ENCODE assay signal across 27 cellular contexts in the genomic region with DNA sequence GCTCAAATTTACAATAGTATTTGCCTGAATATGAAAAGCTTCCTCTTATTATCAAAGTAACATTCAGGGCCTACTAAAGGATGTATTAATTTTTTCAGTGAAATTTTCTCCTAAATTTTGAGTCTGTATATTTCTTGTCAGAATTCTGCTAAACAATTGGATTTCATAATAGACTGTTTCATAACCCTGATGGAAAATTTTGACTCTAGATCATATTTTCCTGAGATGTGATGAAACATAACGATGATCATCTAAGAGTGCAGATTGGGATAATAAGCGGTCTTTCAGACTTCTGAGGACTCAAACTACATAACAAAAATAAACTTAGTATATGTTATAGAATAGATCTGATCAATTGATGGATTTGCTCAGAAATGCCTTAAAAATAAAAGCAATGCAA.
A peak's percentile ranks its signal among the peaks of the same experiment; 100 is the strongest.
DNase-seq lines count a peak whose midpoint lies in the region; ATAC-seq and TF ChIP-seq lines count a peak whose summit lies in the region.
"Had no signal": no experiment of that assay in that cellular context is flagged by ENCODE, and none has a peak within 500 bp of the region (broad histone marks: within the 10 kb centered on the region; RNA-seq: fewer than 3 reads in every experiment).

No MANE protein-coding gene starts in this region.

- WGBS in esophagus squamous epithelium, 2 donors: 82 to 92% methylated on average over 2 of the region's 2 CpGs

- intact Hi-C loops in ascending aorta (cut with DNase I) (loop anchor here (5.0 kb wide), 1 partner anchor 49 kb away; no protein-coding TSS in a partner anchor), esophagus squamous epithelium (cut with DNase I) (no loop called here), gastrocnemius medialis (cut with DNase I; ENCODE audit: low total_unique reads) (no loop called here), vagina (cut with DNase I) (no loop called here)

- TF ChIP-seq CTCF in ascending aorta (IDR thresholded peaks at IDR 0.05) (no peak), esophagus squamous epithelium (IDR thresholded peaks at IDR 0.05) (no peak), gastrocnemius medialis (IDR thresholded peaks at IDR 0.05 in 4 of 5, conservative IDR thresholded peaks at IDR 0.05 in 1 of 5) (no peak), vagina (IDR thresholded peaks at IDR 0.05) (no peak)

- peaks cover 4 to 36% of the 10 kb centered on the region in 2 donors for H3K4me1 ChIP-seq in ascending aorta
- H3K4me1 ChIP-seq in esophagus squamous epithelium: peaks cover 4 to 27% (median 14%) of the 10 kb centered on the region in 3 donors
- H3K4me1 ChIP-seq in gastrocnemius medialis: peaks cover 10 to 21% of the 10 kb centered on the region in 2 donors
- H3K4me1 ChIP-seq in vagina: peaks cover 19% of the 10 kb centered on the region
- H3K4me1 ChIP-seq: HAP-1 had no signal

- peak overlapping the region; percentile 70 to 82 for H3K27ac ChIP-seq in ascending aorta
- H3K27ac ChIP-seq in esophagus squamous epithelium: peak overlapping the region in 3 of 4 donors; percentile 56 to 68 (median 59)
- peak overlapping the region; percentile 17 to 57 (median 39) for H3K27ac ChIP-seq in gastrocnemius medialis
- H3K27ac ChIP-seq in vagina: peak overlapping the region; percentile 28
- H3K27ac ChIP-seq: C4-2B, foreskin keratinocyte had no signal

- H3K27me3 ChIP-seq in ascending aorta (no peaks in the 10 kb centered on the region), esophagus squamous epithelium (no peaks in the 10 kb centered on the region), gastrocnemius medialis (no peaks in the 10 kb centered on the region), vagina (no peaks in the 10 kb centered on the region)
- H3K27me3 ChIP-seq: foreskin keratinocyte, heart right ventricle, suprapubic skin had no signal

- in situ Hi-C loops in gastrocnemius medialis (cut with MboI; ENCODE audit: low sequenced_read_pairs in 4 of 4): no loop called here

- DNase-seq in ascending aorta (ENCODE audit: low spot score in 2 of 2) (no peak), esophagus squamous epithelium (lab: John Stamatoyannopoulos, UW) (no peak), gastrocnemius medialis (no peak), vagina (ENCODE audit: extremely low spot score in 2 of 2) (no peak), NCI-H187 (lab: John Stamatoyannopoulos, UW) (no peak), SKM-1 treated with dmso at 0.1 percent for 144 hours (lab: John Stamatoyannopoulos, UW; ENCODE audit: unreplicated experiment) (no peak), NCI-H524 (lab: John Stamatoyannopoulos, UW) (no peak)
- DNase-seq: activated CD4-positive, alpha-beta T cell treated with anti-CD3 and anti-CD28 coated beads for 1 hour; activated CD8-positive, alpha-beta memory T cell treated with anti-CD3 and anti-CD28 coated beads, Interleukin-2, amount 50 U/mL, for 48 hours; activated CD8-positive, alpha-beta T cell treated with anti-CD3 and anti-CD28 coated beads for 36 hours; activated naive CD4-positive, alpha-beta T cell treated with Interleukin-2 at 50 U/mL for 16 hours; DMS79; effector memory CD4-positive, alpha-beta T cell; foreskin keratinocyte; heart right ventricle; NCI-H1105 treated with DMSO at 0.1 percent for 48 hours; NCI-H1930; NCI-H510A treated with DMSO at 0.1 percent for 48 hours; occipital lobe; PC-3; Right ventricle myocardium superior had no signal

- H3K36me3 ChIP-seq in ascending aorta (no peaks in the 10 kb centered on the region), esophagus squamous epithelium (no peaks in the 10 kb centered on the region), gastrocnemius medialis (no peaks in the 10 kb centered on the region), vagina (no peaks in the 10 kb centered on the region)
- H3K36me3 ChIP-seq: HAP-1, heart right ventricle, suprapubic skin had no signal

- H3K4me3 ChIP-seq in ascending aorta (no peak overlapping the region), esophagus squamous epithelium (no peak overlapping the region), gastrocnemius medialis (no peak overlapping the region), vagina (no peak overlapping the region)
- H3K4me3 ChIP-seq: HAP-1, heart right ventricle, K562, suprapubic skin had no signal

- TF ChIP-seq POLR2A in esophagus squamous epithelium (IDR thresholded peaks at IDR 0.05) (no peak), gastrocnemius medialis (IDR thresholded peaks at IDR 0.05) (no peak), vagina (IDR thresholded peaks at IDR 0.05) (no peak)

- H3K9me3 ChIP-seq in ascending aorta (peaks cover 0 to 6% of the 10 kb centered on the region in 2 donors), esophagus squamous epithelium (no peaks in the 10 kb centered on the region), gastrocnemius medialis (no peaks in the 10 kb centered on the region), vagina (no peaks in the 10 kb centered on the region)
- H3K9me3 ChIP-seq: HAP-1, suprapubic skin had no signal

- peak; percentile 53 to 54 for ATAC-seq in gastrocnemius medialis
- ATAC-seq: activated CD8-positive, alpha-beta T cell treated with anti-CD3 and anti-CD28 coated beads for 36 hours; foreskin keratinocyte; heart right ventricle; K562; natural killer cell treated with Interleukin-12 subunit alpha and Interleukin-12 subunit beta and Interleukin-15 and Interleukin-18, amount 100 ng/mL, for 72 hours; stimulated activated memory B cell treated with anti-CD40 and anti-IgM and Interleukin-4, amounts not matched to agents 10 μg/mL and 1 μg/mL and 100 μg/mL, for 72 hours had no signal
